Comparison of ENCODE assay signal across 11 cellular contexts in genomic region chr9:121929893-121930875, GRCh38.
DNase-seq lines count a peak whose midpoint lies in the region; ATAC-seq lines count a peak whose summit lies in the region.
"Had no signal": no experiment of that assay in that cellular context is flagged by ENCODE, and none has a peak within 500 bp of the region (broad histone marks: within the 10 kb centered on the region; RNA-seq: fewer than 3 reads in every experiment).

No MANE protein-coding gene starts in this region.

- H3K4me1 Mint-ChIP-seq in activated T-cell treated with anti-CD3 and anti-CD28 coated beads, Interleukin-2, amount 50 U/mL, for 72 hours (ENCODE audit: low read depth) = no peaks in the 10 kb centered on the region
- H3K4me1 Mint-ChIP-seq: activated CD4-positive, alpha-beta memory T cell treated with anti-CD3 and anti-CD28 coated beads, Interleukin-2, amount 10 ng/mL, durations not matched to agents 7 days and 5 days had no signal

- DNase-seq in ACHN (peak; percentile 13), SK-N-DZ (ENCODE audit: low spot score) (peak; percentile 30), iPS-NIHi11 (ENCODE audit: low spot score) (peak; percentile 70), NCI-H2029 treated with DMSO at 0.1 percent for 48 hours (lab: John Stamatoyannopoulos, UW) (no peak), NCI-H345 (lab: John Stamatoyannopoulos, UW) (no peak), Kasumi-1 (lab: John Stamatoyannopoulos, UW) (no peak)
- no peak for DNase-seq in activated T-cell treated with anti-CD3 and anti-CD28 coated beads, Interleukin-2, amount 50 U/mL, for 72 hours
- DNase-seq: activated CD4-positive, alpha-beta memory T cell treated with anti-CD3 and anti-CD28 coated beads, Interleukin-2, amount 10 ng/mL, durations not matched to agents 7 days and 5 days; effector memory CD4-positive, alpha-beta T cell; NCI-H510A had no signal

- ATAC-seq in GM18867 (IDR thresholded peaks at IDR 0.05; ENCODE audit: unreplicated experiment) = peak; percentile 61
- no peak for ATAC-seq in activated T-cell treated with anti-CD3 and anti-CD28 coated beads, Interleukin-2, amount 50 U/mL, for 72 hours (replicated peaks in 1 of 2)

- in situ Hi-C loops in ACHN (cut with HindIII; ENCODE audit: low pct_ligation_motif_present, low pct_unique_long_range_greater_than_20kb, low sequenced_read_pairs) = no loop called here

- no peaks in the 10 kb centered on the region for H3K9me3 Mint-ChIP-seq in activated T-cell treated with anti-CD3 and anti-CD28 coated beads, Interleukin-2, amount 50 U/mL, for 72 hours
- H3K9me3 Mint-ChIP-seq: activated CD4-positive, alpha-beta memory T cell treated with anti-CD3 and anti-CD28 coated beads, Interleukin-2, amount 10 ng/mL, durations not matched to agents 7 days and 5 days had no signal

- H3K27me3 Mint-ChIP-seq in activated T-cell treated with anti-CD3 and anti-CD28 coated beads, Interleukin-2, amount 50 U/mL, for 72 hours (ENCODE audit: low read depth) = no peaks in the 10 kb centered on the region
- H3K27me3 Mint-ChIP-seq: activated CD4-positive, alpha-beta memory T cell treated with anti-CD3 and anti-CD28 coated beads, Interleukin-2, amount 10 ng/mL, durations not matched to agents 7 days and 5 days had no signal

- H3K36me3 Mint-ChIP-seq in activated T-cell treated with anti-CD3 and anti-CD28 coated beads, Interleukin-2, amount 50 U/mL, for 72 hours (ENCODE audit: insufficient read depth in 2 of 2) = no peaks in the 10 kb centered on the region

- H3K4me3 Mint-ChIP-seq in activated T-cell treated with anti-CD3 and anti-CD28 coated beads, Interleukin-2, amount 50 U/mL, for 72 hours = no peak overlapping the region
- H3K4me3 Mint-ChIP-seq: activated CD4-positive, alpha-beta memory T cell treated with anti-CD3 and anti-CD28 coated beads, Interleukin-2, amount 10 ng/mL, durations not matched to agents 7 days and 5 days had no signal

- no peak overlapping the region for H3K27ac Mint-ChIP-seq in activated T-cell treated with anti-CD3 and anti-CD28 coated beads, Interleukin-2, amount 50 U/mL, for 72 hours
- H3K27ac Mint-ChIP-seq: activated CD4-positive, alpha-beta memory T cell treated with anti-CD3 and anti-CD28 coated beads, Interleukin-2, amount 10 ng/mL, durations not matched to agents 7 days and 5 days had no signal

Comparison
In these comparisons a context has a peak if more than half of its experiments do, and no peak if none do; other contexts are left out.
1. DNase-seq: peak in ACHN (single experiment), SK-N-DZ (single experiment) and iPS-NIHi11 (single experiment); none in NCI-H2029 treated with DMSO at 0.1 percent for 48 hours (single experiment), NCI-H345 (single experiment), activated T-cell treated with anti-CD3 and anti-CD28 coated beads, Interleukin-2, amount 50 U/mL, for 72 hours (0 of 2) and Kasumi-1 (0 of 2).